Comparison of ENCODE assay signal across 9 cellular contexts in the genomic region with DNA sequence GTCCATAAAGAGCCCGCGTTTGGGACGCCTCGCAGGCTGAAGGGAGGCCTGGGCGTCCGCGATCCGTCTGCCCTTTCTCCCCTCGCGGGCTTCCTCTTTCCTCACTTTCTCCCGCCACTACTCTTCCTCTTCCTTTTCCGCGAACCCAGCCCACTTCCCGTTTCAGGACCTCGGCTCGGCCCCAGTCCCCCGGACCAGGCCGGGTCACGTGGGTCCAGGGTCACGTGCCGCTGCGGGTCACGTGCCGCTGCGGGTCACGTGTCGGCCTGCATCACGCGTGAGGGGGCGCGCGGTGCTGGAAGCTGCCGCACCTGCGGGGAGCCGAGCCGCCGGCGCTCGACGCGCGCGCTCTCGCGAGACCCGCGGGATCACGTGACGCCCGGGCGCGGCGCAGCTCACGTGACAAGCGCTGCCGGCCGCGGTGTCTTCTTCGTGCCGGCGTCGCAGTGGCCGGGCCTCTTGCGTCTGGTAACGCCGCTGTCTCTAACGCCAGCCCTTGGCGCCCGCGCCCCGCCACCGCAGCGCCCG. TPM values are rescaled to one million over a fixed set of nuclear protein-coding genes. Genes with fewer than 3 reads are reported as not detected.
DNase-seq lines count a peak whose midpoint lies in the region; ATAC-seq, FAIRE-seq and TF ChIP-seq lines count a peak whose summit lies in the region.
"Had no signal": no experiment of that assay in that cellular context is flagged by ENCODE, and none has a peak within 500 bp of the region (broad histone marks: within the 10 kb centered on the region; RNA-seq: fewer than 3 reads in every experiment).

A gene with protein sequence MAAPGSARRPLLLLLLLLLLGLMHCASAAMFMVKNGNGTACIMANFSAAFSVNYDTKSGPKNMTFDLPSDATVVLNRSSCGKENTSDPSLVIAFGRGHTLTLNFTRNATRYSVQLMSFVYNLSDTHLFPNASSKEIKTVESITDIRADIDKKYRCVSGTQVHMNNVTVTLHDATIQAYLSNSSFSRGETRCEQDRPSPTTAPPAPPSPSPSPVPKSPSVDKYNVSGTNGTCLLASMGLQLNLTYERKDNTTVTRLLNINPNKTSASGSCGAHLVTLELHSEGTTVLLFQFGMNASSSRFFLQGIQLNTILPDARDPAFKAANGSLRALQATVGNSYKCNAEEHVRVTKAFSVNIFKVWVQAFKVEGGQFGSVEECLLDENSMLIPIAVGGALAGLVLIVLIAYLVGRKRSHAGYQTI (plus strand): TSS at position 398 of the 528 bp plus-strand sequence. CDS start 196 bp downstream, outside the sequence.

- no peaks in the 10 kb centered on the region for H3K36me3 ChIP-seq in kidney (ENCODE audit: control insufficient read depth in 1 of 2, insufficient read depth in 2 of 2, low read length in 2 of 2)

- intact Hi-C loops in kidney (cut with DNase I), result no loop called here

- peak within 1 kb of the TSS; percentile 81 to 95 for H3K4me3 ChIP-seq in kidney (ENCODE audit: low read length in 2 of 2)

- no peak for TF ChIP-seq CTCF in kidney (IDR thresholded peaks at IDR 0.05; ENCODE audit: borderline replicate concordance, extremely low read depth, insufficient read depth)

- H3K27ac ChIP-seq in kidney (ENCODE audit: low read depth in 2 of 2, low read length in 2 of 2), result peak within 1 kb of the TSS; percentile 84 to 89

- H3K9me3 ChIP-seq in kidney (ENCODE audit: control insufficient read depth in 1 of 2, low read length in 2 of 2), result no peaks in the 10 kb centered on the region

- H3K9ac ChIP-seq in kidney (ENCODE audit: low read length in 2 of 2), result peak within 1 kb of the TSS; percentile 93

- FAIRE-seq in kidney (lab: Jason Lieb, UNC), result no peak
- FAIRE-seq: colon had no signal

- ATAC-seq in HG03439 (IDR thresholded peaks at IDR 0.05; ENCODE audit: unreplicated experiment), result peak; percentile 78

- H3K4me1 ChIP-seq in kidney (ENCODE audit: control insufficient read depth in 1 of 2, insufficient read depth in 1 of 2, low read depth in 1 of 2, low read length in 2 of 2), result peaks cover 5 to 11% of the 10 kb centered on the region in 2 donors

- DNase-seq in Ammon's horn (ENCODE audit: low spot score) (peak; percentile 95), GM19238 (ENCODE audit: insufficient read length, low spot score) (peak; percentile 97), NCI-H510A treated with DMSO at 0.1 percent for 48 hours (lab: John Stamatoyannopoulos, UW) (peak; percentile 69), cerebellum (ENCODE audit: low spot score) (peak; percentile 96), kidney (peak; percentile 99)
- peak; percentile 99 to 100 for DNase-seq in activated CD4-positive, alpha-beta T cell treated with anti-CD3 and anti-CD28 coated beads for 24 hours (ENCODE audit: low read depth in 2 of 2)
- DNase-seq in stimulated activated CD4-positive, alpha-beta T cell treated with anti-CD3 and anti-CD28 coated beads, Interleukin-15, amount 100 ng/mL, for 1 hour (ENCODE audit: low read depth in 1 of 2, low spot score in 1 of 2), result peak; percentile 99 to 100

RNA-seq across cellular contexts. Expression of the gene that starts here (rescaled TPM):
- total RNA-seq in cerebellum (48.3 TPM), kidney (256 TPM)
- 210 TPM for polyA plus RNA-seq in kidney (ENCODE audit: insufficient read depth, low read depth, low replicate concordance)

Comparison
In these comparisons a context has a peak if more than half of its experiments do, and no peak if none do; other contexts are left out.
1. Peak in every context shown above with its lines: DNase-seq, ATAC-seq, H3K4me3 ChIP-seq and H3K27ac ChIP-seq.